Comparison of ENCODE assay signal across 1 cellular context in genomic region chr10:53479365-53479764, GRCh38.
TF ChIP-seq lines count a peak whose summit lies in the region.

No MANE protein-coding gene starts in this region.

TF ChIP-seq in H1, 55 proteins besides CTCF, POLR2A, EP300 and RAD21 (continued from another document):
- TF ChIP-seq CHD7 (IDR thresholded peaks at IDR 0.05; ENCODE audit: insufficient replicate concordance, low read length) (peak; percentile 96), POLR2AphosphoS5 (IDR thresholded peaks at IDR 0.05; ENCODE audit: low read depth, low read length) (no peak), SIX5 (IDR thresholded peaks at IDR 0.05; ENCODE audit: low read depth, low read length) (no peak), BCL11A (IDR thresholded peaks at IDR 0.05; ENCODE audit: low read depth in 2 of 2, low read length in 2 of 2) (no peak), RBBP5 (IDR thresholded peaks at IDR 0.05; ENCODE audit: borderline replicate concordance, low read depth, low read length) (no peak), SP4 (IDR thresholded peaks at IDR 0.05; ENCODE audit: low read length) (no peak), SRF (IDR thresholded peaks at IDR 0.05; ENCODE audit: low read depth, low read length) (no peak), E2F6 (IDR thresholded peaks at IDR 0.05) (no peak), RFX5 (IDR thresholded peaks at IDR 0.05; ENCODE audit: borderline replicate concordance, low read depth, low read length) (no peak), CBX5 (IDR thresholded peaks at IDR 0.05; ENCODE audit: low read depth, low read length) (no peak), MAFK (IDR thresholded peaks at IDR 0.05; ENCODE audit: low read depth, low read length) (no peak), ATF2 (IDR thresholded peaks at IDR 0.05; ENCODE audit: low read length) (0 out of 2 replicates have a peak, but pooled peaks have one; percentile 43), CHD2 (IDR thresholded peaks at IDR 0.05; ENCODE audit: low read length) (no peak), NRF1 (IDR thresholded peaks at IDR 0.05; ENCODE audit: low read depth, low read length) (no peak), HDAC2 (IDR thresholded peaks at IDR 0.05; ENCODE audit: borderline replicate concordance in 1 of 2, low read depth in 2 of 2, low read length in 2 of 2) (peak in 1 of 2 experiments; percentile 68; a peak in 2 of 4 replicates), YY1 (IDR thresholded peaks at IDR 0.05; ENCODE audit: low read depth, low read length) (no peak), ATF3 (IDR thresholded peaks at IDR 0.05; ENCODE audit: insufficient read depth, low read depth, low read length) (no peak), NANOG (IDR thresholded peaks at IDR 0.05; ENCODE audit: insufficient read depth, low read depth, low read length, poor library complexity, severe bottlenecking) (peak; percentile 87), KDM1A (IDR thresholded peaks at IDR 0.05; ENCODE audit: borderline replicate concordance, low read length) (no peak), GTF2F1 (IDR thresholded peaks at IDR 0.05; ENCODE audit: borderline replicate concordance, low read depth, low read length) (no peak), BACH1 (IDR thresholded peaks at IDR 0.05; ENCODE audit: low read length) (no peak), HDAC6 (IDR thresholded peaks at IDR 0.05; ENCODE audit: low read depth, low read length) (no peak), FOSL1 (IDR thresholded peaks at IDR 0.05; ENCODE audit: insufficient read depth, low read depth, low read length) (no peak), GABPA (IDR thresholded peaks at IDR 0.05; ENCODE audit: borderline replicate concordance, insufficient read depth, low read length) (no peak), CTBP2 (IDR thresholded peaks at IDR 0.05; ENCODE audit: borderline replicate concordance, insufficient read depth, insufficient read length, low read length) (no peak), PHF8 (conservative IDR thresholded peaks at IDR 0.05; ENCODE audit: low read depth, low read length) (no peak), EGR1 (IDR thresholded peaks at IDR 0.05; ENCODE audit: borderline replicate concordance, low read depth, low read length) (no peak), CEBPB (IDR thresholded peaks at IDR 0.05; ENCODE audit: low read depth, low read length) (no peak), TAF7 (optimal IDR thresholded peaks at IDR 0.05; ENCODE audit: borderline replicate concordance, low read depth, low read length) (peak; percentile 45), SP1 (IDR thresholded peaks at IDR 0.05; ENCODE audit: low read depth, low read length) (peak; percentile 54; the same call in 1 of the 2 replicates), RXRA (IDR thresholded peaks at IDR 0.05; ENCODE audit: insufficient read depth, low read depth, low read length) (no peak), ZNF274 (IDR thresholded peaks at IDR 0.05; ENCODE audit: borderline replicate concordance, extremely low read depth, low read length) (no peak)
